In genomic region chrX:48897621-48898306, GRCh38 we compare ENCODE assay signal across 8 cellular contexts. TPM values are rescaled to one million over a fixed set of nuclear protein-coding genes. Genes with fewer than 3 reads are reported as not detected.
DNase-seq lines count a peak whose midpoint lies in the region; ATAC-seq lines count a peak whose summit lies in the region.

TSS of gene PQBP1 (plus strand) at chrX:48897930. CDS start at chrX:48898510, 580 bp downstream.
TSS of gene TIMM17B (minus strand) at chrX:48897768. CDS start at chrX:48897749, 19 bp downstream.

- ATAC-seq in GM21381 (IDR thresholded peaks at IDR 0.05; ENCODE audit: unreplicated experiment) = peak; percentile 90
- peak; percentile 90 for ATAC-seq in activated CD8-positive, alpha-beta memory T cell treated with anti-CD3 and anti-CD28 coated beads, Interleukin-2, amount 10 ng/mL, durations not matched to agents 7 days and 5 days

- peaks cover 10% of the 10 kb centered on the region for H3K79me2 ChIP-seq in mesendoderm (ENCODE audit: control insufficient read depth, insufficient read depth, low read length)

- H3K23ac ChIP-seq in mesendoderm (ENCODE audit: low read length) = no peak within 1 kb of the TSS

- H3K18ac ChIP-seq in mesendoderm (ENCODE audit: low read length) = peak within 1 kb of the TSS; percentile 64

- H3K27ac ChIP-seq in mesendoderm (ENCODE audit: low read depth, low read length) = peak within 1 kb of the TSS; percentile 93

- peak within 1 kb of the TSS; percentile 98 for H3K56ac ChIP-seq in mesendoderm (ENCODE audit: low read length)

- no peaks in the 10 kb centered on the region for H3K27me3 Mint-ChIP-seq in activated CD8-positive, alpha-beta memory T cell treated with anti-CD3 and anti-CD28 coated beads, Interleukin-2, amount 10 ng/mL, durations not matched to agents 7 days and 5 days

- H3K27ac Mint-ChIP-seq in activated CD8-positive, alpha-beta memory T cell treated with anti-CD3 and anti-CD28 coated beads, Interleukin-2, amount 10 ng/mL, durations not matched to agents 7 days and 5 days = peak within 1 kb of the TSS; percentile 97

- H2BK15ac ChIP-seq in mesendoderm (replicated peaks; ENCODE audit: low read depth) = no peak within 1 kb of the TSS

- no peak within 1 kb of the TSS for H3K4ac ChIP-seq in mesendoderm (ENCODE audit: low read depth, low read length)

- H3K4me1 ChIP-seq in NT2/D1 (ENCODE audit: insufficient read depth, insufficient read length) (peaks cover 2% of the 10 kb centered on the region), endocrine pancreas (ENCODE audit: control insufficient read depth, insufficient read depth, low read length) (no peaks in the 10 kb centered on the region), mesendoderm (ENCODE audit: control insufficient read depth, low read depth, low read length) (no peaks in the 10 kb centered on the region)

- peak within 1 kb of the TSS; percentile 95 for H3K9ac ChIP-seq in NT2/D1 (ENCODE audit: insufficient read length, low read depth)
- peak within 1 kb of the TSS; percentile 98 for H3K9ac ChIP-seq in endocrine pancreas (ENCODE audit: control insufficient read depth, insufficient read depth, low read length)
- H3K9ac ChIP-seq in mesendoderm (ENCODE audit: low read length) = peak within 1 kb of the TSS; percentile 91

- H3K9me3 Mint-ChIP-seq in activated CD8-positive, alpha-beta memory T cell treated with anti-CD3 and anti-CD28 coated beads, Interleukin-2, amount 10 ng/mL, durations not matched to agents 7 days and 5 days (ENCODE audit: low read depth) = no peaks in the 10 kb centered on the region

- H3K4me3 ChIP-seq in NT2/D1 (ENCODE audit: insufficient read length, low read depth) = peak within 1 kb of the TSS; percentile 89
- H3K4me3 ChIP-seq in endocrine pancreas (ENCODE audit: control insufficient read depth, insufficient read depth, low read length) = peak within 1 kb of the TSS; percentile 59
- peak within 1 kb of the TSS; percentile 84 for H3K4me3 ChIP-seq in mesendoderm (ENCODE audit: low read length)

- no CpG with 5 or more reads among the region's 49 CpGs for WGBS in mesendoderm (ENCODE audit: extremely low coverage, insufficient coverage, low lambda C conversion rate)

- H3K36me3 ChIP-seq in NT2/D1 (ENCODE audit: insufficient read depth, insufficient read length, low read length) (peaks cover 66% of the 10 kb centered on the region), endocrine pancreas (ENCODE audit: control insufficient read depth, insufficient read depth, low read length) (peaks cover 2% of the 10 kb centered on the region), mesendoderm (ENCODE audit: control insufficient read depth, insufficient read depth, low read length) (peaks cover 2% of the 10 kb centered on the region)

- no peak within 1 kb of the TSS for H2AK5ac ChIP-seq in mesendoderm (ENCODE audit: low read length)

- CTCF ChIA-PET in activated CD8-positive, alpha-beta memory T cell treated with anti-CD3 and anti-CD28 coated beads, Interleukin-2, amount 10 ng/mL, durations not matched to agents 7 days and 5 days (lab: Charles Lee) = interaction anchor here (0.6 to 1.4 kb wide), 8 partner anchors 39 to 266 kb away, joined by 3 to 4 read pairs (median 3); no protein-coding TSS in a partner anchor

- H3K4me2 ChIP-seq in mesendoderm (ENCODE audit: low read length) = peak within 1 kb of the TSS; percentile 67

- peaks cover 7% of the 10 kb centered on the region for H3K36me3 Mint-ChIP-seq in activated CD8-positive, alpha-beta memory T cell treated with anti-CD3 and anti-CD28 coated beads, Interleukin-2, amount 10 ng/mL, durations not matched to agents 7 days and 5 days

- no peak within 1 kb of the TSS for H2BK120ac ChIP-seq in mesendoderm (ENCODE audit: low read depth, low read length)

- H3K4me3 Mint-ChIP-seq in activated CD8-positive, alpha-beta memory T cell treated with anti-CD3 and anti-CD28 coated beads, Interleukin-2, amount 10 ng/mL, durations not matched to agents 7 days and 5 days = peak within 1 kb of the TSS; percentile 80

- no peaks in the 10 kb centered on the region for H3K27me3 ChIP-seq in NT2/D1 (ENCODE audit: insufficient read depth, insufficient read length)
- H3K27me3 ChIP-seq in endocrine pancreas (ENCODE audit: control insufficient read depth, insufficient read depth, low read length) = no peaks in the 10 kb centered on the region
- no peaks in the 10 kb centered on the region for H3K27me3 ChIP-seq in mesendoderm (ENCODE audit: insufficient read depth, low read length, poor library complexity)

- peak within 1 kb of the TSS; percentile 50 for H2BK5ac ChIP-seq in mesendoderm (ENCODE audit: low read length)

- H3K9me3 ChIP-seq in NT2/D1 (ENCODE audit: insufficient read depth, low read length) (no peaks in the 10 kb centered on the region), endocrine pancreas (ENCODE audit: control insufficient read depth, low read length) (no peaks in the 10 kb centered on the region)

- no peak within 1 kb of the TSS for H4K8ac ChIP-seq in mesendoderm (ENCODE audit: low read depth, low read length)

- peaks cover 22% of the 10 kb centered on the region for H3K4me1 Mint-ChIP-seq in activated CD8-positive, alpha-beta memory T cell treated with anti-CD3 and anti-CD28 coated beads, Interleukin-2, amount 10 ng/mL, durations not matched to agents 7 days and 5 days

- no peak within 1 kb of the TSS for H4K5ac ChIP-seq in mesendoderm (ENCODE audit: low read length)

- DNase-seq in COR-L47 (lab: John Stamatoyannopoulos, UW) (peak; percentile 92), HUDEP-2 (lab: John Stamatoyannopoulos, UW; ENCODE audit: unreplicated experiment in 76 of 76) (peak in 75 of 76 experiments; percentile 18 to 91 (median 80)), NT2/D1 (ENCODE audit: low read depth, low spot score) (peak; percentile 92), mesendoderm (peak; percentile 98)
- peak; percentile 93 for DNase-seq in activated CD8-positive, alpha-beta memory T cell treated with anti-CD3 and anti-CD28 coated beads, Interleukin-2, amount 10 ng/mL, durations not matched to agents 7 days and 5 days
- DNase-seq in stimulated activated CD8-positive, alpha-beta memory T cell treated with anti-CD3 and anti-CD28 coated beads, Interleukin-15, amount 100 ng/mL, for 1 hour (ENCODE audit: low read depth) = peak; percentile 68

- H3K79me1 ChIP-seq in mesendoderm (ENCODE audit: low read length) = no peaks in the 10 kb centered on the region

RNA-seq across cellular contexts. Expression of gene PQBP1, which starts in this region (rescaled TPM):
- 10 to 100 TPM; 65.1 to 86.9 TPM for total RNA-seq in activated CD8-positive, alpha-beta memory T cell treated with anti-CD3 and anti-CD28 coated beads, Interleukin-2, amount 10 ng/mL, durations not matched to agents 7 days and 5 days
- 83.0 TPM for polyA plus RNA-seq in mesendoderm (2013, experiment 1 of 2)
- 83.7 TPM for polyA plus RNA-seq in mesendoderm (2013, experiment 2 of 2)

RNA-seq across cellular contexts. Expression of gene TIMM17B, which starts in this region (rescaled TPM):
- total RNA-seq in activated CD8-positive, alpha-beta memory T cell treated with anti-CD3 and anti-CD28 coated beads, Interleukin-2, amount 10 ng/mL, durations not matched to agents 7 days and 5 days = 10 to 100 TPM; 52.9 to 53.2 TPM
- polyA plus RNA-seq in mesendoderm (2013, experiment 1 of 2) = 52.0 TPM
- 55.2 TPM for polyA plus RNA-seq in mesendoderm (2013, experiment 2 of 2)

Comparison
In these comparisons a context has a peak if more than half of its experiments do, and no peak if none do; other contexts are left out.
1. Peak in every context shown above with its lines: DNase-seq, ATAC-seq, H3K4me3 ChIP-seq and H3K27ac ChIP-seq.